ENCODE assay signal across 24 cellular contexts in the genomic region with DNA sequence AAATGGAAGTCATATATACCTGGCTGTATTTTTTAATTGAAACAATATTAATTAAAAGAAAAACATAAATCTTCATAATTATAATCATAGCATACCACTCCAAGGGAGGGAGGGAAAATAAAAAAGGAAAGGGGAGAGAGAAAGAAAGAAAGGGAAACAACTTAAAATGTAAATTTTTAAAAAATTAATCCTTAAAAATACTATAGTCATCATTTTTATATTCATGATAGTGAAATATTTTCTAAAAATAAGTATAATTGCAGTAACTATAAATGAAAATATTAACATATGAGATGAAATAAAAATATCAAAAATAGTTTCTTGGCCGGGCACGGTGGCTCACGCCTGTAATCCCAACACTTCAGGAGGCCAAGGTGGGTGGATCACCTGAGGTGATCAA.
"Had no signal": no experiment of that assay in that cellular context is flagged by ENCODE, and none has a peak within 500 bp of the region (broad histone marks: within the 10 kb centered on the region; RNA-seq: fewer than 3 reads in every experiment).

No MANE protein-coding gene starts in this region.

- ATAC-seq: T-helper 17 cell had no signal

- H3K36me3 Mint-ChIP-seq: WTC11 had no signal

- DNase-seq: activated CD4-positive, alpha-beta T cell treated with anti-CD3 and anti-CD28 coated beads, Interleukin-2, amount 50 U/mL, for 1 hour; activated CD8-positive, alpha-beta memory T cell treated with anti-CD3 and anti-CD28 coated beads, Interleukin-2, amount 50 U/mL, for 48 hours; activated effector memory CD4-positive, alpha-beta T cell treated with anti-CD3 and anti-CD28 coated beads, Interleukin-2, amount 50 U/mL, for 16 hours; activated naive CD4-positive, alpha-beta T cell treated with Interleukin-2 at 50 U/mL for 16 hours; activated T-cell treated with anti-CD3 and anti-CD28 coated beads, Interleukin-2, amount 50 U/mL, for 4 hours; adrenal gland; anterior cingulate cortex; caudate nucleus; Kasumi-1; NCI-H1092 treated with DMSO at 0.1 percent for 48 hours; NCI-H1417 treated with DMSO at 0.1 percent for 48 hours; NCI-H1694; NCI-H2029 treated with DMSO at 0.1 percent for 48 hours; NCI-H345; NCI-H510A; NCI-H526 treated with DMSO at 0.1 percent for 48 hours; NCI-H82; SIG-M5; T-helper 17 cell; T-helper 9 cell had no signal

- H3K4me3 ChIP-seq: adrenal gland, coronary artery had no signal

- H3K4me1 ChIP-seq: adrenal gland had no signal

- H3K27ac Mint-ChIP-seq: activated CD4-positive, alpha-beta memory T cell treated with anti-CD3 and anti-CD28 coated beads, Interleukin-2, amount 10 ng/mL, durations not matched to agents 7 days and 5 days; T-helper 17 cell; WTC11 had no signal

- H3K27ac ChIP-seq: adrenal gland, coronary artery had no signal

- H3K9me3 Mint-ChIP-seq: activated CD4-positive, alpha-beta memory T cell treated with anti-CD3 and anti-CD28 coated beads, Interleukin-2, amount 10 ng/mL, durations not matched to agents 7 days and 5 days; activated naive CD4-positive, alpha-beta T cell treated with anti-CD3 and anti-CD28 coated beads, Interleukin-2, amount 50 U/mL, for 72 hours; activated T-cell treated with anti-CD3 and anti-CD28 coated beads, Interleukin-2, amount 50 U/mL, for 4 hours; WTC11 had no signal

- H3K27me3 ChIP-seq: adrenal gland had no signal

- H3K27me3 Mint-ChIP-seq: activated CD4-positive, alpha-beta memory T cell treated with anti-CD3 and anti-CD28 coated beads, Interleukin-2, amount 10 ng/mL, durations not matched to agents 7 days and 5 days; T-helper 17 cell had no signal

- H3K4me3 Mint-ChIP-seq: activated CD4-positive, alpha-beta memory T cell treated with anti-CD3 and anti-CD28 coated beads, Interleukin-2, amount 10 ng/mL, durations not matched to agents 7 days and 5 days; activated T-cell treated with anti-CD3 and anti-CD28 coated beads, Interleukin-2, amount 50 U/mL, for 4 hours; T-helper 17 cell; WTC11 had no signal

- H3K4me1 Mint-ChIP-seq: WTC11 had no signal

- H3K9me3 ChIP-seq: adrenal gland had no signal
